Comparison of ENCODE assay signal across 2 cellular contexts in the genomic region with DNA sequence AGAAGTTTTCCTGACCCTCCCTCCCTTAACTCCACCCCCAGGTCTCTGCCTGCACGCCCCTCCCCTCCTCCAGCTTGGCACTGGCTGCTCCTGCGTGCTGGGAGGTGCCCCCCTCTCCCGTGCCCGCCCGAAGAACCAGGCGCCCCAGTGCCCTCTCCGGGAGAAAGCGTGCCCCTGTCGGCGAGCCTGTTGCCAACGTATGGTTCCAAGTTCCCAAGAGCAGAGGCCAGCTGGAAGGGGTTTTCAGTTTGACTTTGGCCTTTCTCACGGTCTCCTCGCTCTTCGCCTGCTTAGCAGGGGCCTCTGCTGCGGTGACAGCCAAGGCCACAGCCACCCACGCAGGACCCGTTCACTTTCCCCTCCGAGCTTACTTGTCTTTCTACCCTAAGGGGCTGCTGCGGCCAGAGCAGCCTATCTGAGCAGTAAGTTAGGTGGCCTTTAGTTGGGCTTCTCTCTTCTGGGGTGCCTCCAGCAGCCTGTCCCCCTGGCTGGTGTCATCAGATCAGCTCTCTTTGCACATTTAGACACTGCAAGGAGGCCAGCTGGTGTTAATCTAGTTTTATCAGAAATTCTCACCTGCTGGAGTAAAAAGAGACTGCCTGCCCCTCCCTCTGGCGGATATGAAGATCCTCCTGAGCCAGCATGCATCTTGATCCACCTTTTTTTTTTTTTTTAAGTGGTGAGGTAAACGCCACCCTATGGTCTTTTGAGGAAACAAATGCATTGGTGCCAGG.
TF ChIP-seq lines count a peak whose summit lies in the region.

No MANE protein-coding gene starts in this region.

TF ChIP-seq in SK-N-SH treated with all-trans-retinoic acid at 6 μM for 48 hours, 23 proteins besides CTCF, POLR2A, EP300 and RAD21 (continued from another document):
- TF ChIP-seq, protein P1, sequence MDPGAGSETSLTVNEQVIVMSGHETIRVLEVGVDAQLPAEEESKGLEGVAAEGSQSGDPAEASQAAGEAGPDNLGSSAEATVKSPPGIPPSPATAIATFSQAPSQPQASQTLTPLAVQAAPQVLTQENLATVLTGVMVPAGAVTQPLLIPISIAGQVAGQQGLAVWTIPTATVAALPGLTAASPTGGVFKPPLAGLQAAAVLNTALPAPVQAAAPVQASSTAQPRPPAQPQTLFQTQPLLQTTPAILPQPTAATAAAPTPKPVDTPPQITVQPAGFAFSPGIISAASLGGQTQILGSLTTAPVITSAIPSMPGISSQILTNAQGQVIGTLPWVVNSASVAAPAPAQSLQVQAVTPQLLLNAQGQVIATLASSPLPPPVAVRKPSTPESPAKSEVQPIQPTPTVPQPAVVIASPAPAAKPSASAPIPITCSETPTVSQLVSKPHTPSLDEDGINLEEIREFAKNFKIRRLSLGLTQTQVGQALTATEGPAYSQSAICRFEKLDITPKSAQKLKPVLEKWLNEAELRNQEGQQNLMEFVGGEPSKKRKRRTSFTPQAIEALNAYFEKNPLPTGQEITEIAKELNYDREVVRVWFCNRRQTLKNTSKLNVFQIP (CRISPR knock-in tag; IDR thresholded peaks at IDR 0.05; ENCODE audit: borderline replicate concordance, low read depth) = no peak

TF ChIP-seq in H1, 55 proteins besides CTCF, POLR2A, EP300 and RAD21 (continued from another document):
- TF ChIP-seq, protein P2, sequence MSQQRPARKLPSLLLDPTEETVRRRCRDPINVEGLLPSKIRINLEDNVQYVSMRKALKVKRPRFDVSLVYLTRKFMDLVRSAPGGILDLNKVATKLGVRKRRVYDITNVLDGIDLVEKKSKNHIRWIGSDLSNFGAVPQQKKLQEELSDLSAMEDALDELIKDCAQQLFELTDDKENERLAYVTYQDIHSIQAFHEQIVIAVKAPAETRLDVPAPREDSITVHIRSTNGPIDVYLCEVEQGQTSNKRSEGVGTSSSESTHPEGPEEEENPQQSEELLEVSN (IDR thresholded peaks at IDR 0.05) = peak; percentile 45
- no peak for TF ChIP-seq RXRA (IDR thresholded peaks at IDR 0.05; ENCODE audit: insufficient read depth, low read depth, low read length)
- no peak for TF ChIP-seq TAF1 (IDR thresholded peaks at IDR 0.05; ENCODE audit: low read depth, low read length)
- TF ChIP-seq, protein P3, sequence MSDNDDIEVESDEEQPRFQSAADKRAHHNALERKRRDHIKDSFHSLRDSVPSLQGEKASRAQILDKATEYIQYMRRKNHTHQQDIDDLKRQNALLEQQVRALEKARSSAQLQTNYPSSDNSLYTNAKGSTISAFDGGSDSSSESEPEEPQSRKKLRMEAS (IDR thresholded peaks at IDR 0.05) = peak; percentile 19; the same call in 1 of the 2 replicates
- TF ChIP-seq, protein P4, sequence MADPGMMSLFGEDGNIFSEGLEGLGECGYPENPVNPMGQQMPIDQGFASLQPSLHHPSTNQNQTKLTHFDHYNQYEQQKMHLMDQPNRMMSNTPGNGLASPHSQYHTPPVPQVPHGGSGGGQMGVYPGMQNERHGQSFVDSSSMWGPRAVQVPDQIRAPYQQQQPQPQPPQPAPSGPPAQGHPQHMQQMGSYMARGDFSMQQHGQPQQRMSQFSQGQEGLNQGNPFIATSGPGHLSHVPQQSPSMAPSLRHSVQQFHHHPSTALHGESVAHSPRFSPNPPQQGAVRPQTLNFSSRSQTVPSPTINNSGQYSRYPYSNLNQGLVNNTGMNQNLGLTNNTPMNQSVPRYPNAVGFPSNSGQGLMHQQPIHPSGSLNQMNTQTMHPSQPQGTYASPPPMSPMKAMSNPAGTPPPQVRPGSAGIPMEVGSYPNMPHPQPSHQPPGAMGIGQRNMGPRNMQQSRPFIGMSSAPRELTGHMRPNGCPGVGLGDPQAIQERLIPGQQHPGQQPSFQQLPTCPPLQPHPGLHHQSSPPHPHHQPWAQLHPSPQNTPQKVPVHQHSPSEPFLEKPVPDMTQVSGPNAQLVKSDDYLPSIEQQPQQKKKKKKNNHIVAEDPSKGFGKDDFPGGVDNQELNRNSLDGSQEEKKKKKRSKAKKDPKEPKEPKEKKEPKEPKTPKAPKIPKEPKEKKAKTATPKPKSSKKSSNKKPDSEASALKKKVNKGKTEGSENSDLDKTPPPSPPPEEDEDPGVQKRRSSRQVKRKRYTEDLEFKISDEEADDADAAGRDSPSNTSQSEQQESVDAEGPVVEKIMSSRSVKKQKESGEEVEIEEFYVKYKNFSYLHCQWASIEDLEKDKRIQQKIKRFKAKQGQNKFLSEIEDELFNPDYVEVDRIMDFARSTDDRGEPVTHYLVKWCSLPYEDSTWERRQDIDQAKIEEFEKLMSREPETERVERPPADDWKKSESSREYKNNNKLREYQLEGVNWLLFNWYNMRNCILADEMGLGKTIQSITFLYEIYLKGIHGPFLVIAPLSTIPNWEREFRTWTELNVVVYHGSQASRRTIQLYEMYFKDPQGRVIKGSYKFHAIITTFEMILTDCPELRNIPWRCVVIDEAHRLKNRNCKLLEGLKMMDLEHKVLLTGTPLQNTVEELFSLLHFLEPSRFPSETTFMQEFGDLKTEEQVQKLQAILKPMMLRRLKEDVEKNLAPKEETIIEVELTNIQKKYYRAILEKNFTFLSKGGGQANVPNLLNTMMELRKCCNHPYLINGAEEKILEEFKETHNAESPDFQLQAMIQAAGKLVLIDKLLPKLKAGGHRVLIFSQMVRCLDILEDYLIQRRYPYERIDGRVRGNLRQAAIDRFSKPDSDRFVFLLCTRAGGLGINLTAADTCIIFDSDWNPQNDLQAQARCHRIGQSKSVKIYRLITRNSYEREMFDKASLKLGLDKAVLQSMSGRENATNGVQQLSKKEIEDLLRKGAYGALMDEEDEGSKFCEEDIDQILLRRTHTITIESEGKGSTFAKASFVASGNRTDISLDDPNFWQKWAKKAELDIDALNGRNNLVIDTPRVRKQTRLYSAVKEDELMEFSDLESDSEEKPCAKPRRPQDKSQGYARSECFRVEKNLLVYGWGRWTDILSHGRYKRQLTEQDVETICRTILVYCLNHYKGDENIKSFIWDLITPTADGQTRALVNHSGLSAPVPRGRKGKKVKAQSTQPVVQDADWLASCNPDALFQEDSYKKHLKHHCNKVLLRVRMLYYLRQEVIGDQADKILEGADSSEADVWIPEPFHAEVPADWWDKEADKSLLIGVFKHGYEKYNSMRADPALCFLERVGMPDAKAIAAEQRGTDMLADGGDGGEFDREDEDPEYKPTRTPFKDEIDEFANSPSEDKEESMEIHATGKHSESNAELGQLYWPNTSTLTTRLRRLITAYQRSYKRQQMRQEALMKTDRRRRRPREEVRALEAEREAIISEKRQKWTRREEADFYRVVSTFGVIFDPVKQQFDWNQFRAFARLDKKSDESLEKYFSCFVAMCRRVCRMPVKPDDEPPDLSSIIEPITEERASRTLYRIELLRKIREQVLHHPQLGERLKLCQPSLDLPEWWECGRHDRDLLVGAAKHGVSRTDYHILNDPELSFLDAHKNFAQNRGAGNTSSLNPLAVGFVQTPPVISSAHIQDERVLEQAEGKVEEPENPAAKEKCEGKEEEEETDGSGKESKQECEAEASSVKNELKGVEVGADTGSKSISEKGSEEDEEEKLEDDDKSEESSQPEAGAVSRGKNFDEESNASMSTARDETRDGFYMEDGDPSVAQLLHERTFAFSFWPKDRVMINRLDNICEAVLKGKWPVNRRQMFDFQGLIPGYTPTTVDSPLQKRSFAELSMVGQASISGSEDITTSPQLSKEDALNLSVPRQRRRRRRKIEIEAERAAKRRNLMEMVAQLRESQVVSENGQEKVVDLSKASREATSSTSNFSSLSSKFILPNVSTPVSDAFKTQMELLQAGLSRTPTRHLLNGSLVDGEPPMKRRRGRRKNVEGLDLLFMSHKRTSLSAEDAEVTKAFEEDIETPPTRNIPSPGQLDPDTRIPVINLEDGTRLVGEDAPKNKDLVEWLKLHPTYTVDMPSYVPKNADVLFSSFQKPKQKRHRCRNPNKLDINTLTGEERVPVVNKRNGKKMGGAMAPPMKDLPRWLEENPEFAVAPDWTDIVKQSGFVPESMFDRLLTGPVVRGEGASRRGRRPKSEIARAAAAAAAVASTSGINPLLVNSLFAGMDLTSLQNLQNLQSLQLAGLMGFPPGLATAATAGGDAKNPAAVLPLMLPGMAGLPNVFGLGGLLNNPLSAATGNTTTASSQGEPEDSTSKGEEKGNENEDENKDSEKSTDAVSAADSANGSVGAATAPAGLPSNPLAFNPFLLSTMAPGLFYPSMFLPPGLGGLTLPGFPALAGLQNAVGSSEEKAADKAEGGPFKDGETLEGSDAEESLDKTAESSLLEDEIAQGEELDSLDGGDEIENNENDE (IDR thresholded peaks at IDR 0.05; ENCODE audit: insufficient replicate concordance, low read length) = no peak
